22 cellular contexts compared by ENCODE assay signal in genomic region chr11:60165538-60165937, GRCh38. TPM values are rescaled to one million over a fixed set of nuclear protein-coding genes. Genes with fewer than 3 reads are reported as not detected.
DNase-seq lines count a peak whose midpoint lies in the region; ATAC-seq, FAIRE-seq and TF ChIP-seq lines count a peak whose summit lies in the region.
"Had no signal": no experiment of that assay in that cellular context is flagged by ENCODE, and none has a peak within 500 bp of the region (broad histone marks: within the 10 kb centered on the region; RNA-seq: fewer than 3 reads in every experiment).

No MANE protein-coding gene starts in this region.

- H2AFZ ChIP-seq in GM12878 (ENCODE audit: control insufficient read depth, low read depth, low read length): no peak overlapping the region

- CTCF ChIA-PET in activated CD8-positive, alpha-beta T cell treated with anti-CD3 and anti-CD28 coated beads for 36 hours (lab: Charles Lee): interaction anchor here (0.6 to 1.6 kb wide), 3 partner anchors 86 to 218 kb away, joined by 3 to 4 read pairs (median 3); no protein-coding TSS in a partner anchor
- CTCF ChIA-PET in activated CD8-positive, alpha-beta T cell treated with anti-CD3 and anti-CD28 coated beads, Interleukin-2, amount 10 ng/mL, durations not matched to agents 7 days and 5 days (lab: Charles Lee): no interaction called here
- CTCF ChIA-PET in GM12878 (lab: Yijun Ruan, JAX): interaction anchor here (1.0 to 1.4 kb wide), 3 partner anchors 9 to 86 kb away, joined by 3 to 5 read pairs (median 4); no protein-coding TSS in a partner anchor

- no peak for FAIRE-seq in GM12878 (lab: Jason Lieb, UNC)
- FAIRE-seq: A549 had no signal

- H3K27me3 ChIP-seq in GM12878 (replicated peaks in 1 of 2; ENCODE audit: control insufficient read depth in 2 of 2, insufficient read depth in 2 of 2, low read length in 1 of 2): no peaks in the 10 kb centered on the region
- H3K27me3 ChIP-seq in aorta (ENCODE audit: control insufficient read depth in 1 of 2, insufficient read depth in 2 of 2, low read length in 1 of 2): peaks cover 0 to 2% of the 10 kb centered on the region in 2 donors

- 2% methylated on average over 2 of the region's 2 CpGs for WGBS in GM12878 (ENCODE audit: insufficient coverage, insufficient replicate concordance, low lambda C conversion rate, missing lambda C conversion rate)
- WGBS in aorta, 2 donors: 6 to 8% methylated on average over 2 of the region's 2 CpGs

- H3K9me3 ChIP-seq in GM12878 (replicated peaks; ENCODE audit: control insufficient read depth, insufficient read depth, low read length) (peaks cover 8% of the 10 kb centered on the region; the same call in 2 of the 3 replicates), aorta (ENCODE audit: control insufficient read depth, low read length) (no peaks in the 10 kb centered on the region)
- H3K9me3 ChIP-seq: A549 had no signal

- H3K4me2 ChIP-seq in GM12878 (ENCODE audit: control insufficient read depth, insufficient read depth): no peak overlapping the region
- H3K4me2 ChIP-seq: A549 had no signal

- DNase-seq in activated CD8-positive, alpha-beta T cell treated with anti-CD3 and anti-CD28 coated beads for 36 hours: peak; percentile 26
- DNase-seq in activated CD8-positive, alpha-beta T cell treated with anti-CD3 and anti-CD28 coated beads, Interleukin-2, amount 10 ng/mL, durations not matched to agents 7 days and 5 days: no peak
- peak; percentile 8 for DNase-seq in M059J (ENCODE audit: low read depth)
- DNase-seq in GM12878 (ENCODE audit: low read depth, low spot score): no peak
- DNase-seq in myocyte (ENCODE audit: low read depth): peak; percentile 4
- DNase-seq in aorta: no peak
- no peak for DNase-seq in NCI-H510A treated with DMSO at 0.1 percent for 48 hours (lab: John Stamatoyannopoulos, UW)
- DNase-seq: C1 segment of cervical spinal cord, DMS 273 treated with DMSO at 0.1 percent for 48 hours, EL, IMR-90, Kasumi-1, NCI-H1048, NCI-H146, NCI-H2081, NCI-H774 had no signal

- POLR2A ChIA-PET in activated CD8-positive, alpha-beta T cell treated with anti-CD3 and anti-CD28 coated beads for 36 hours (lab: Charles Lee): interaction anchor here (0.6 kb wide), 1 partner anchor 14 kb away, joined by 3 read pairs; no protein-coding TSS in a partner anchor
- POLR2A ChIA-PET in activated CD8-positive, alpha-beta T cell treated with anti-CD3 and anti-CD28 coated beads, Interleukin-2, amount 10 ng/mL, durations not matched to agents 7 days and 5 days (lab: Charles Lee): no interaction called here
- POLR2A ChIA-PET in GM12878 (lab: Charles Lee): no interaction called here

- peaks cover 10% of the 10 kb centered on the region for H3K4me1 Mint-ChIP-seq in activated CD8-positive, alpha-beta T cell treated with anti-CD3 and anti-CD28 coated beads for 36 hours (ENCODE audit: low read depth)
- peaks cover 5% of the 10 kb centered on the region for H3K4me1 Mint-ChIP-seq in activated CD8-positive, alpha-beta T cell treated with anti-CD3 and anti-CD28 coated beads, Interleukin-2, amount 10 ng/mL, durations not matched to agents 7 days and 5 days (ENCODE audit: low read depth)

- TF ChIP-seq POLR2A in GM12878 (IDR thresholded peaks at IDR 0.05; ENCODE audit: low read depth, low read length): no peak

- peaks cover 2% of the 10 kb centered on the region for H3K36me3 Mint-ChIP-seq in activated CD8-positive, alpha-beta T cell treated with anti-CD3 and anti-CD28 coated beads for 36 hours (ENCODE audit: low read depth)
- H3K36me3 Mint-ChIP-seq in activated CD8-positive, alpha-beta T cell treated with anti-CD3 and anti-CD28 coated beads, Interleukin-2, amount 10 ng/mL, durations not matched to agents 7 days and 5 days (ENCODE audit: low read depth): no peaks in the 10 kb centered on the region

- H4K20me1 ChIP-seq in GM12878 (ENCODE audit: control insufficient read depth, insufficient read depth): no peaks in the 10 kb centered on the region

- peaks cover 21% of the 10 kb centered on the region for H3K9me3 Mint-ChIP-seq in activated CD8-positive, alpha-beta T cell treated with anti-CD3 and anti-CD28 coated beads for 36 hours
- peaks cover 3% of the 10 kb centered on the region for H3K9me3 Mint-ChIP-seq in activated CD8-positive, alpha-beta T cell treated with anti-CD3 and anti-CD28 coated beads, Interleukin-2, amount 10 ng/mL, durations not matched to agents 7 days and 5 days (ENCODE audit: insufficient read depth)

- RAD21 ChIA-PET in GM12878 (lab: Charles Lee; ENCODE audit: unreplicated experiment): interaction anchor here (2.1 kb wide), 1 partner anchor 86 kb away, joined by 10 read pairs; no protein-coding TSS in a partner anchor

- no peak overlapping the region for H3K4me3 ChIP-seq in GM12878
- H3K4me3 ChIP-seq in aorta (ENCODE audit: low read length in 2 of 2): no peak overlapping the region
- H3K4me3 ChIP-seq: A549, HAP-1, SK-N-MC had no signal

- H3K36me3 ChIP-seq in GM12878 (ENCODE audit: control insufficient read depth in 2 of 2, insufficient read depth in 2 of 2, low read length in 1 of 2) (no peaks in the 10 kb centered on the region), aorta (ENCODE audit: control insufficient read depth in 1 of 2, insufficient read depth in 2 of 2, low read length in 1 of 2) (no peaks in the 10 kb centered on the region)
- H3K36me3 ChIP-seq: HAP-1 had no signal

- H3K4me3 Mint-ChIP-seq in activated CD8-positive, alpha-beta T cell treated with anti-CD3 and anti-CD28 coated beads for 36 hours: no peak overlapping the region
- H3K4me3 Mint-ChIP-seq in activated CD8-positive, alpha-beta T cell treated with anti-CD3 and anti-CD28 coated beads, Interleukin-2, amount 10 ng/mL, durations not matched to agents 7 days and 5 days: no peak overlapping the region

- no peak overlapping the region for H3K9ac ChIP-seq in GM12878 (ENCODE audit: control insufficient read depth, insufficient read depth, low read length)

- peak; percentile 53 for ATAC-seq in activated CD8-positive, alpha-beta T cell treated with anti-CD3 and anti-CD28 coated beads for 36 hours
- no peak for ATAC-seq in activated CD8-positive, alpha-beta T cell treated with anti-CD3 and anti-CD28 coated beads, Interleukin-2, amount 10 ng/mL, durations not matched to agents 7 days and 5 days
- ATAC-seq in GM12878 (peak; percentile 69), aorta (ENCODE audit: low FRiP score) (no peak), HG02840 (IDR thresholded peaks at IDR 0.05; ENCODE audit: low FRiP score, unreplicated experiment) (no peak)
- ATAC-seq: A549 had no signal

- no peak for TF ChIP-seq RAD21 in GM12878 (IDR thresholded peaks at IDR 0.05; ENCODE audit: insufficient read depth, low read depth, low read length)

- intact Hi-C loops in activated CD8-positive, alpha-beta T cell treated with anti-CD3 and anti-CD28 coated beads for 36 hours (cut with micrococcal nuclease): no loop called here
- intact Hi-C loops in GM12878 (cut with micrococcal nuclease; ENCODE audit: unreplicated experiment): no loop called here
- intact Hi-C loops in aorta (cut with DNase I): no loop called here

- TF ChIP-seq CTCF in activated CD8-positive, alpha-beta T cell treated with anti-CD3 and anti-CD28 coated beads for 36 hours (IDR thresholded peaks at IDR 0.05): no peak
- TF ChIP-seq CTCF in GM12878 (IDR thresholded peaks at IDR 0.05 in 2 of 3, conservative IDR thresholded peaks at IDR 0.05 in 1 of 3; ENCODE audit: control insufficient read depth in 2 of 3, extremely low read depth in 1 of 3, insufficient read depth in 1 of 3, low read depth in 3 of 3, low read length in 3 of 3): no peak

- H3K4me1 ChIP-seq in GM12878 (ENCODE audit: control insufficient read depth, insufficient read depth, low read length) (no peaks in the 10 kb centered on the region), aorta (ENCODE audit: control insufficient read depth in 1 of 2, insufficient read depth in 2 of 2, low read length in 2 of 2) (no peaks in the 10 kb centered on the region)
- H3K4me1 ChIP-seq: A549, HAP-1 had no signal

- BruUV-seq in GM12878 (replicated peaks; lab: Mats Ljungman, UMichigan): no TSS peak

- in situ Hi-C loops in GM12878 (cut with MboI): no loop called here

- SMC1A ChIA-PET in GM12878 (lab: Charles Lee; ENCODE audit: uncharacterized antibody, unreplicated experiment): interaction anchor here (0.7 to 1.9 kb wide), 5 partner anchors 14 to 86 kb away, joined by 3 to 8 read pairs (median 4); no protein-coding TSS in a partner anchor

- TF ChIP-seq EP300 in GM12878 (IDR thresholded peaks at IDR 0.05; ENCODE audit: borderline replicate concordance in 1 of 2, control insufficient read depth in 1 of 2, low read depth in 2 of 2, low read length in 2 of 2): no peak

- no peak overlapping the region for H3K27ac ChIP-seq in GM12878 (ENCODE audit: control insufficient read depth, insufficient read depth)
- H3K27ac ChIP-seq in aorta (ENCODE audit: low read depth in 1 of 2, low read length in 2 of 2): no peak overlapping the region
- H3K27ac ChIP-seq: A549, SK-N-MC had no signal

- H3K27ac Mint-ChIP-seq in activated CD8-positive, alpha-beta T cell treated with anti-CD3 and anti-CD28 coated beads for 36 hours: no peak overlapping the region
- no peak overlapping the region for H3K27ac Mint-ChIP-seq in activated CD8-positive, alpha-beta T cell treated with anti-CD3 and anti-CD28 coated beads, Interleukin-2, amount 10 ng/mL, durations not matched to agents 7 days and 5 days

- H3K79me2 ChIP-seq in GM12878 (ENCODE audit: control insufficient read depth, insufficient read depth, low read length): no peaks in the 10 kb centered on the region

- peaks cover 26% of the 10 kb centered on the region for H3K27me3 Mint-ChIP-seq in activated CD8-positive, alpha-beta T cell treated with anti-CD3 and anti-CD28 coated beads for 36 hours
- peaks cover under 1% of the 10 kb centered on the region for H3K27me3 Mint-ChIP-seq in activated CD8-positive, alpha-beta T cell treated with anti-CD3 and anti-CD28 coated beads, Interleukin-2, amount 10 ng/mL, durations not matched to agents 7 days and 5 days (ENCODE audit: low read depth)

RNA-seq across cellular contexts. Expression of gene MS4A6A, which starts 17.3 kb away (rescaled TPM):
- not detected for total RNA-seq in activated CD8-positive, alpha-beta T cell treated with anti-CD3 and anti-CD28 coated beads for 36 hours
- not detected for total RNA-seq in activated CD8-positive, alpha-beta T cell treated with anti-CD3 and anti-CD28 coated beads, Interleukin-2, amount 10 ng/mL, durations not matched to agents 7 days and 5 days
- total RNA-seq in M059J (2014; rRNA removed; shearing (Covaris generic)): not detected in 2 replicates
- total RNA-seq in GM12878 (2013; cell fraction: nucleolus; rRNA removed): 5.3 and 6.1 TPM in 2 replicates
- total RNA-seq in GM12878 (2014; rRNA removed) (6.0 and 8.0 TPM in 2 replicates), GM12878 (2014; rRNA removed; fragmentation: Illumina TruSeq; extraction: Trizol) (9.6 and 10.1 TPM in 2 replicates), GM12878 (2021) (4.5 and 7.1 TPM in 2 replicates), myocyte (not detected in 2 replicates), aorta (100 to 1,000 TPM in 1 of 2 donors, 10 to 100 TPM in 1; 76.9 to 214 TPM)
- 0.93 TPM for polyA plus RNA-seq in GM12878 (2011; ENCODE audit: low read depth)
- polyA plus RNA-seq in GM12878 (2011; rRNA removed) (30.7 and 31.9 TPM in 2 replicates), GM12878 (2014; fragmentation: Illumina TruSeq; extraction: Trizol) (13.8 and 27.4 TPM in 2 replicates), GM12878 (2014; fragmentation: Nextera tagmentation; extraction: Ambion mirVana) (10 to 100 TPM; 12.2 to 12.5 TPM), GM12878 (2014; rRNA removed) (6.5 and 8.0 TPM in 2 replicates), GM12878 (2016; fragmentation: Nextera tagmentation; extraction: Ambion mirVana) (1 to 10 TPM in 1 of 2 experiments, under 1 TPM in 1; 0.75 to 1.5 TPM), aorta (100 to 1,000 TPM in 1 of 2 donors, 10 to 100 TPM in 1; 22.5 to 130 TPM)
- polyA plus RNA-seq in GM12878 (2011; cell fraction: cytosol; rRNA removed): 12.5 and 12.7 TPM in 2 replicates
- 18.5 and 29.2 TPM in 2 replicates for polyA plus RNA-seq in GM12878 (2011; cell fraction: nucleus; rRNA removed)
- 0.20 and 0.93 TPM in 2 replicates for polyA plus RNA-seq in GM12878 (2012)
- polyA minus RNA-seq in GM12878 (2011; rRNA and poly(A)+ RNA removed): 12.5 and 14.0 TPM in 2 replicates
- 3.5 and 4.9 TPM in 2 replicates for polyA minus RNA-seq in GM12878 (2011; cell fraction: cytosol; rRNA and poly(A)+ RNA removed)
- 7.7 and 11.9 TPM in 2 replicates for polyA minus RNA-seq in GM12878 (2011; cell fraction: nucleus; rRNA and poly(A)+ RNA removed)
- polyA plus RNA-seq in myocyte (2012): not detected
- total RNA-seq: HT1080, IMR-90, NCI-H460 had no signal
- polyA plus RNA-seq: A549, IMR-90 had no signal

Comparison
In these comparisons a context has a peak if more than half of its experiments do, and no peak if none do; other contexts are left out.
1. ATAC-seq: peak in activated CD8-positive, alpha-beta T cell treated with anti-CD3 and anti-CD28 coated beads for 36 hours (single experiment) and GM12878 (single experiment); none in activated CD8-positive, alpha-beta T cell treated with anti-CD3 and anti-CD28 coated beads, Interleukin-2, amount 10 ng/mL, durations not matched to agents 7 days and 5 days (single experiment), aorta (single experiment) and HG02840 (single experiment).
2. DNase-seq: peak in activated CD8-positive, alpha-beta T cell treated with anti-CD3 and anti-CD28 coated beads for 36 hours (single experiment), M059J (single experiment) and myocyte (single experiment); none in activated CD8-positive, alpha-beta T cell treated with anti-CD3 and anti-CD28 coated beads, Interleukin-2, amount 10 ng/mL, durations not matched to agents 7 days and 5 days (single experiment), GM12878 (single experiment), aorta (0 of 2) and NCI-H510A treated with DMSO at 0.1 percent for 48 hours (single experiment).
3. RNA of gene MS4A6A, which starts 17.3 kb away (total RNA-seq): 76.9 to 214 TPM in aorta; 4.5 to 10.1 TPM in GM12878, not detected in activated CD8-positive, alpha-beta T cell treated with anti-CD3 and anti-CD28 coated beads for 36 hours, not detected in activated CD8-positive, alpha-beta T cell treated with anti-CD3 and anti-CD28 coated beads, Interleukin-2, amount 10 ng/mL, durations not matched to agents 7 days and 5 days, not detected in M059J and not detected in myocyte; every median in the first group is over 4 times any median in the second.